In the genomic region with DNA sequence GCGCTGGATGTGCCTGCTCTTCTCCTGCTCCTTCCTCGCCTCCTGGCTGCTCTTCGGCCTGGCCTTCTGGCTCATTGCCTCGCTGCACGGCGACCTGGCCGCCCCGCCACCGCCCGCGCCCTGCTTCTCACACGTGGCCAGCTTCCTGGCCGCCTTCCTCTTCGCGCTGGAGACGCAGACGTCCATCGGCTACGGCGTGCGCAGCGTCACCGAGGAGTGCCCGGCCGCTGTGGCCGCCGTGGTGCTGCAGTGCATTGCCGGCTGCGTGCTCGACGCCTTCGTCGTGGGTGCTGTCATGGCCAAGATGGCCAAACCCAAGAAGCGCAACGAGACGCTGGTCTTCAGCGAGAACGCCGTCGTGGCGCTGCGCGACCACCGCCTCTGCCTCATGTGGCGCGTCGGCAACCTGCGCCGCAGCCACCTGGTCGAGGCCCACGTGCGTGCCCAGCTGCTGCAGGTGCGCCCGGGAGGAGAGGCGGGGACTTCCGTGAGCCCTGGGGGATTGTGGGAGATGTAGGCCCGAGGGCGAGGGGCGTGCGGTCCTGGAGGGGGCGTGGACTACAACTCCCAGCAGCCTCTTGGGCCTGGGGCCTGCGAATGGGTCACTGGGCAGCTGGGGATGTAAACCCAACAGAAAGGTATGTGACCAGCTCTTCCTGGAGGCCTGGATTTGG, we compare ENCODE assay signal across 20 cellular contexts. TPM values are rescaled to one million over a fixed set of nuclear protein-coding genes. Genes with fewer than 3 reads are reported as not detected.
DNase-seq lines count a peak whose midpoint lies in the region; ATAC-seq and TF ChIP-seq lines count a peak whose summit lies in the region.
"Had no signal": no experiment of that assay in that cellular context is flagged by ENCODE, and none has a peak within 500 bp of the region (broad histone marks: within the 10 kb centered on the region; RNA-seq: fewer than 3 reads in every experiment).

No MANE protein-coding gene starts in this region.

- H3K36me3 ChIP-seq in H7 (replicated peaks; ENCODE audit: control insufficient read depth, insufficient read depth, low read length): no peaks in the 10 kb centered on the region
- H3K36me3 ChIP-seq in mesenchymal stem cell (ENCODE audit: control insufficient read depth in 1 of 2, insufficient read depth in 2 of 2, low read depth in 1 of 2, low read length in 2 of 2): peaks cover 24 to 27% of the 10 kb centered on the region in 2 experiments
- H3K36me3 ChIP-seq: colonic mucosa, suprapubic skin had no signal

- H3K23ac ChIP-seq in mesenchymal stem cell (ENCODE audit: low read length in 2 of 2): no peak overlapping the region

- no peak overlapping the region for H3K27ac ChIP-seq in mesenchymal stem cell (ENCODE audit: low read length, poor library complexity, severe bottlenecking)
- H3K27ac ChIP-seq: colonic mucosa, heart left ventricle, suprapubic skin had no signal

- no peaks in the 10 kb centered on the region for H3K9me3 Mint-ChIP-seq in activated B cell treated with CpG ODN at 0.5 μM for 24 hours
- H3K9me3 Mint-ChIP-seq in MCF 10A (ENCODE audit: unreplicated experiment): no peaks in the 10 kb centered on the region
- H3K9me3 Mint-ChIP-seq: activated T-helper 1 cell treated with anti-CD3 and anti-CD28 coated beads, Interleukin-12 subunit alpha, Interleukin-12 subunit beta, Interleukin-2, Interleukin-4 antibody, amounts not matched to agents 30 ng/mL and 10 ng/mL and 1 ng/mL, durations not matched to agents 14 hours and 24 hours and 36 hours had no signal

- H2AK5ac ChIP-seq in mesenchymal stem cell (ENCODE audit: low read length, severe bottlenecking): no peak overlapping the region

- no peak overlapping the region for H4K91ac ChIP-seq in mesenchymal stem cell (ENCODE audit: low read length)

- intact Hi-C loops in activated B cell treated with CpG ODN at 0.5 μM for 24 hours (cut with micrococcal nuclease): no loop called here
- intact Hi-C loops in MCF 10A (cut with micrococcal nuclease): no loop called here

- H2BK15ac ChIP-seq in mesenchymal stem cell (ENCODE audit: low read depth, poor library complexity, severe bottlenecking): no peak overlapping the region

- H3K4me1 Mint-ChIP-seq in activated B cell treated with CpG ODN at 0.5 μM for 24 hours (peaks cover 2% of the 10 kb centered on the region), MCF 10A (ENCODE audit: insufficient read depth, unreplicated experiment) (peaks cover 6% of the 10 kb centered on the region)

- no peak overlapping the region for H2BK120ac ChIP-seq in mesenchymal stem cell (ENCODE audit: low read depth, low read length)

- H3K4me2 ChIP-seq in mesenchymal stem cell (ENCODE audit: low read length, poor library complexity, severe bottlenecking): no peak overlapping the region

- H3K9ac ChIP-seq in mesenchymal stem cell (ENCODE audit: low read length): no peak overlapping the region

- H2BK5ac ChIP-seq in mesenchymal stem cell (ENCODE audit: low read depth, low read length, poor library complexity, severe bottlenecking): no peak overlapping the region

- H3K27ac Mint-ChIP-seq in activated B cell treated with CpG ODN at 0.5 μM for 24 hours (no peak overlapping the region), MCF 10A (ENCODE audit: low read depth, unreplicated experiment) (no peak overlapping the region)
- H3K27ac Mint-ChIP-seq: activated T-helper 1 cell treated with anti-CD3 and anti-CD28 coated beads, Interleukin-12 subunit alpha, Interleukin-12 subunit beta, Interleukin-2, Interleukin-4 antibody, amounts not matched to agents 30 ng/mL and 10 ng/mL and 1 ng/mL, durations not matched to agents 14 hours and 24 hours and 36 hours; progenitor cell of endocrine pancreas had no signal

- no peak overlapping the region for H3K4me3 ChIP-seq in H7 (ENCODE audit: insufficient read depth, low read depth, low read length)
- peak overlapping the region in 1 of 2 experiments; percentile 8 for H3K4me3 ChIP-seq in mesenchymal stem cell (ENCODE audit: insufficient read depth in 1 of 2, low read depth in 1 of 2, low read length in 2 of 2)
- H3K4me3 ChIP-seq: colonic mucosa, heart left ventricle, suprapubic skin had no signal

- no peak overlapping the region for H3K18ac ChIP-seq in mesenchymal stem cell (ENCODE audit: low read depth in 1 of 2, low read length in 2 of 2)

- H3K27me3 ChIP-seq in H7 (ENCODE audit: control insufficient read depth, insufficient read depth, low read length) (no peaks in the 10 kb centered on the region), mesenchymal stem cell (ENCODE audit: control insufficient read depth in 1 of 2, insufficient read depth in 1 of 2, low read length in 2 of 2) (no peaks in the 10 kb centered on the region)
- H3K27me3 ChIP-seq: colonic mucosa, heart left ventricle, suprapubic skin had no signal

- 92% methylated on average over 58 of the region's 62 CpGs for WGBS in mesenchymal stem cell

- H3K36me3 Mint-ChIP-seq in activated B cell treated with CpG ODN at 0.5 μM for 24 hours (ENCODE audit: low read depth) (peaks cover 18% of the 10 kb centered on the region), MCF 10A (ENCODE audit: insufficient read depth, unreplicated experiment) (peaks cover 63% of the 10 kb centered on the region)

- no peak overlapping the region for H2AFZ ChIP-seq in mesenchymal stem cell (ENCODE audit: low read depth, low read length)

- H4K8ac ChIP-seq in mesenchymal stem cell (ENCODE audit: low read length): peak overlapping the region; percentile 73

- peaks cover 11% of the 10 kb centered on the region for H3K79me1 ChIP-seq in mesenchymal stem cell (replicated peaks; ENCODE audit: low read length, poor library complexity, severe bottlenecking)

- H3K9me3 ChIP-seq in mesenchymal stem cell (ENCODE audit: control insufficient read depth, low read length): no peaks in the 10 kb centered on the region
- H3K9me3 ChIP-seq: colonic mucosa, heart left ventricle, suprapubic skin had no signal

- H2BK12ac ChIP-seq in mesenchymal stem cell (ENCODE audit: low read length in 2 of 2): no peak overlapping the region

- H3K4ac ChIP-seq in mesenchymal stem cell (ENCODE audit: low read depth in 1 of 2, low read length in 2 of 2): no peak overlapping the region

- H3K27me3 Mint-ChIP-seq in activated B cell treated with CpG ODN at 0.5 μM for 24 hours (no peaks in the 10 kb centered on the region), MCF 10A (ENCODE audit: insufficient read depth, unreplicated experiment) (no peaks in the 10 kb centered on the region)
- H3K27me3 Mint-ChIP-seq: progenitor cell of endocrine pancreas had no signal

- H3K4me1 ChIP-seq in mesenchymal stem cell (ENCODE audit: control insufficient read depth, insufficient read depth, low read depth, low read length): peaks cover 11% of the 10 kb centered on the region
- H3K4me1 ChIP-seq: colonic mucosa, heart left ventricle, suprapubic skin had no signal

- ATAC-seq in activated B cell treated with CpG ODN at 0.5 μM for 24 hours (ENCODE audit: low read depth): peak; percentile 34
- ATAC-seq: activated CD4-positive, CD25-positive, alpha-beta regulatory T cell treated with anti-CD3 and anti-CD28 coated beads, Interleukin-2, amount 50 U/mL, for 24 hours; heart left ventricle had no signal

- no peak overlapping the region for H3K4me3 Mint-ChIP-seq in activated B cell treated with CpG ODN at 0.5 μM for 24 hours
- H3K4me3 Mint-ChIP-seq in MCF 10A (ENCODE audit: unreplicated experiment): no peak overlapping the region
- H3K4me3 Mint-ChIP-seq: activated T-helper 1 cell treated with anti-CD3 and anti-CD28 coated beads, Interleukin-12 subunit alpha, Interleukin-12 subunit beta, Interleukin-2, Interleukin-4 antibody, amounts not matched to agents 30 ng/mL and 10 ng/mL and 1 ng/mL, durations not matched to agents 14 hours and 24 hours and 36 hours had no signal

- CTCF ChIA-PET in activated B cell treated with CpG ODN at 0.5 μM for 24 hours (lab: Charles Lee) (no interaction called here), MCF 10A (lab: Yijun Ruan, JAX) (interaction anchor here (0.6 to 1.1 kb wide), 2 partner anchors 127 to 193 kb away, joined by 4 read pairs; no protein-coding TSS in a partner anchor)

- POLR2A ChIA-PET in activated B cell treated with CpG ODN at 0.5 μM for 24 hours (lab: Charles Lee): interaction anchor here (0.6 kb wide), 1 partner anchor 26 kb away, joined by 3 read pairs; no protein-coding TSS in a partner anchor
- POLR2A ChIA-PET in MCF 10A (lab: Yijun Ruan, JAX): no interaction called here

- DNase-seq in DMS53 (lab: John Stamatoyannopoulos, UW): peak; percentile 60
- DNase-seq in DMS53 treated with DMSO at 0.1 percent for 48 hours (lab: John Stamatoyannopoulos, UW; ENCODE audit: unreplicated experiment): no peak
- DNase-seq in H7: peak; percentile 97
- no peak for DNase-seq in activated B cell treated with CpG ODN at 0.5 μM for 24 hours
- no peak for DNase-seq in mesenchymal stem cell
- no peak for DNase-seq in dermis blood vessel endothelial cell
- no peak for DNase-seq in NCI-H1694 (lab: John Stamatoyannopoulos, UW)
- DNase-seq in MCF 10A (ENCODE audit: unreplicated experiment): no peak
- DNase-seq: anterior cingulate cortex, colonic mucosa, EL, left cardiac atrium, NCI-H1417 treated with DMSO at 0.1 percent for 48 hours, NCI-H510A treated with DMSO at 0.1 percent for 48 hours had no signal

- H3K14ac ChIP-seq in mesenchymal stem cell (ENCODE audit: low read length in 2 of 2): no peak overlapping the region

- TF ChIP-seq CTCF in activated B cell treated with CpG ODN at 0.5 μM for 24 hours (IDR thresholded peaks at IDR 0.05) (no peak), MCF 10A (IDR thresholded peaks at IDR 0.05; ENCODE audit: unreplicated experiment) (no peak)

- no TSS peak for BruUV-seq in MCF 10A (replicated peaks; lab: Mats Ljungman, UMichigan)

RNA-seq across cellular contexts. Expression of a gene that starts 6.7 kb away (rescaled TPM):
- 0.21 and 0.70 TPM in 2 replicates for total RNA-seq in H7 (2014; rRNA removed; shearing (Covaris generic))
- total RNA-seq in activated B cell treated with CpG ODN at 0.5 μM for 24 hours (1.7 and 2.2 TPM in 2 replicates), dermis blood vessel endothelial cell (0.33 and 0.51 TPM in 2 replicates), MCF 10A (2022) (1.6 and 2.7 TPM in 2 replicates)
- 0.25 TPM for polyA plus RNA-seq in mesenchymal stem cell (2013, experiment 1 of 2)
- 0.21 TPM for polyA plus RNA-seq in mesenchymal stem cell (2013, experiment 2 of 2)

RNA-seq across cellular contexts. Expression of a gene that starts 7.0 kb away (rescaled TPM):
- 42.9 and 51.3 TPM in 2 replicates for total RNA-seq in H7 (2014; rRNA removed; shearing (Covaris generic))
- 35.6 and 40.5 TPM in 2 replicates for total RNA-seq in activated B cell treated with CpG ODN at 0.5 μM for 24 hours
- 47.7 TPM for polyA plus RNA-seq in mesenchymal stem cell (2013, experiment 1 of 2)
- 45.1 TPM for polyA plus RNA-seq in mesenchymal stem cell (2013, experiment 2 of 2)
- 63.1 and 89.0 TPM in 2 replicates for total RNA-seq in dermis blood vessel endothelial cell
- total RNA-seq in MCF 10A (2022): 70.3 and 72.2 TPM in 2 replicates

RNA-seq across cellular contexts. Expression of a gene that starts 16.3 kb away (rescaled TPM):
- 80.6 and 97.8 TPM in 2 replicates for total RNA-seq in H7 (2014; rRNA removed; shearing (Covaris generic))
- 63.4 and 71.4 TPM in 2 replicates for total RNA-seq in activated B cell treated with CpG ODN at 0.5 μM for 24 hours
- polyA plus RNA-seq in mesenchymal stem cell (2013, experiment 1 of 2): 10.0 TPM
- polyA plus RNA-seq in mesenchymal stem cell (2013, experiment 2 of 2): 9.0 TPM
- 41.4 and 57.9 TPM in 2 replicates for total RNA-seq in dermis blood vessel endothelial cell
- total RNA-seq in MCF 10A (2022): 45.1 and 55.8 TPM in 2 replicates

RNA-seq across cellular contexts. Expression of a gene that starts 49.5 kb away (rescaled TPM):
- total RNA-seq in H7 (2014; rRNA removed; shearing (Covaris generic)): 3.0 and 3.6 TPM in 2 replicates
- total RNA-seq in activated B cell treated with CpG ODN at 0.5 μM for 24 hours (0.60 and 0.66 TPM in 2 replicates), dermis blood vessel endothelial cell (0.14 TPM in 1 of 2 replicates, not detected in the other), MCF 10A (2022) (0.37 and 0.47 TPM in 2 replicates)
- 0.66 TPM for polyA plus RNA-seq in mesenchymal stem cell (2013, experiment 1 of 2)
- 0.55 TPM for polyA plus RNA-seq in mesenchymal stem cell (2013, experiment 2 of 2)
- total RNA-seq: A172 had no signal

Comparison
In these comparisons a context has a peak if more than half of its experiments do, and no peak if none do; other contexts are left out.
1. DNase-seq: peak in DMS53 (single experiment) and H7 (single experiment); none in DMS53 treated with DMSO at 0.1 percent for 48 hours (single experiment), activated B cell treated with CpG ODN at 0.5 μM for 24 hours (single experiment), mesenchymal stem cell (single experiment), dermis blood vessel endothelial cell (single experiment), NCI-H1694 (single experiment) and MCF 10A (single experiment).